Comparison of ENCODE assay signal across 1 cellular context in the genomic region with DNA sequence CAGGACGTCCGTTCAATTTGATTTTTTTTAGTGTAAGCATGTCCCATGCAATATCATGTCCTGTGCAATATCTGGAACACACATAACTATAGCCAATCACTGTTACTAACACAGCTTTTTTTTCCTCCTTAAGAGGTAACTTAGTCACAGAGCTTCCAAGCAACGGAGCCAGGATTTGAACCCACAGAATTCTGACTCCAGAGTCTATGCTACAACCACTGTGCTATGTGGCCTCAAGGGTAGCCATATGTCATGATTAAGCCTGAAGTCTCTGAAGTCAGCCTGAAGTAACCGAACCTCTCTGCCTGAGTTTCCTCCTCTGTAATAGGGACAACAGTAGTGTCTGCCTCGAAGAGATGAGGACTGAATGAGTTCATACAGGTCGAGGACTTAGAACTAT.
TF ChIP-seq lines count a peak whose summit lies in the region.

No MANE protein-coding gene starts in this region.

TF ChIP-seq in IMR-90, 13 proteins besides CTCF, POLR2A, EP300 and RAD21 (continued from another document):
- TF ChIP-seq, protein P1, sequence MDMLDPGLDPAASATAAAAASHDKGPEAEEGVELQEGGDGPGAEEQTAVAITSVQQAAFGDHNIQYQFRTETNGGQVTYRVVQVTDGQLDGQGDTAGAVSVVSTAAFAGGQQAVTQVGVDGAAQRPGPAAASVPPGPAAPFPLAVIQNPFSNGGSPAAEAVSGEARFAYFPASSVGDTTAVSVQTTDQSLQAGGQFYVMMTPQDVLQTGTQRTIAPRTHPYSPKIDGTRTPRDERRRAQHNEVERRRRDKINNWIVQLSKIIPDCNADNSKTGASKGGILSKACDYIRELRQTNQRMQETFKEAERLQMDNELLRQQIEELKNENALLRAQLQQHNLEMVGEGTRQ (IDR thresholded peaks at IDR 0.05; ENCODE audit: low read depth, low read length): no peak
- TF ChIP-seq RCOR1 (IDR thresholded peaks at IDR 0.05; ENCODE audit: insufficient replicate concordance, low read length): no peak
- no peak for TF ChIP-seq MXI1 (IDR thresholded peaks at IDR 0.05; ENCODE audit: borderline replicate concordance, low read depth, low read length)
- TF ChIP-seq SMC3 (IDR thresholded peaks at IDR 0.05; ENCODE audit: low read depth, low read length): no peak
- TF ChIP-seq, protein P2, sequence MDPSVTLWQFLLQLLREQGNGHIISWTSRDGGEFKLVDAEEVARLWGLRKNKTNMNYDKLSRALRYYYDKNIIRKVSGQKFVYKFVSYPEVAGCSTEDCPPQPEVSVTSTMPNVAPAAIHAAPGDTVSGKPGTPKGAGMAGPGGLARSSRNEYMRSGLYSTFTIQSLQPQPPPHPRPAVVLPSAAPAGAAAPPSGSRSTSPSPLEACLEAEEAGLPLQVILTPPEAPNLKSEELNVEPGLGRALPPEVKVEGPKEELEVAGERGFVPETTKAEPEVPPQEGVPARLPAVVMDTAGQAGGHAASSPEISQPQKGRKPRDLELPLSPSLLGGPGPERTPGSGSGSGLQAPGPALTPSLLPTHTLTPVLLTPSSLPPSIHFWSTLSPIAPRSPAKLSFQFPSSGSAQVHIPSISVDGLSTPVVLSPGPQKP (IDR thresholded peaks at IDR 0.05; ENCODE audit: borderline replicate concordance, low read depth, low read length): no peak
- no peak for TF ChIP-seq CEBPB (IDR thresholded peaks at IDR 0.05; ENCODE audit: low read depth, low read length)
- no peak for TF ChIP-seq CHD1 (IDR thresholded peaks at IDR 0.05; ENCODE audit: low read depth, low read length)
